Comparison of ENCODE assay signal across 8 cellular contexts in genomic region chr15:89383635-89384604, GRCh38. TPM values are rescaled to one million over a fixed set of nuclear protein-coding genes. Genes with fewer than 3 reads are reported as not detected.
DNase-seq lines count a peak whose midpoint lies in the region; ATAC-seq, FAIRE-seq and TF ChIP-seq lines count a peak whose summit lies in the region.

No MANE protein-coding gene starts in this region.

- no peak for ATAC-seq in HG03097 (IDR thresholded peaks at IDR 0.05; ENCODE audit: low FRiP score, unreplicated experiment)
- no peak for ATAC-seq in GM18873 (IDR thresholded peaks at IDR 0.05; ENCODE audit: low FRiP score, unreplicated experiment)

- H3K9me3 Mint-ChIP-seq in mesothelial cell of epicardium = no peaks in the 10 kb centered on the region

- H3K36me3 Mint-ChIP-seq in mesothelial cell of epicardium = no peaks in the 10 kb centered on the region

- H3K4me1 Mint-ChIP-seq in mesothelial cell of epicardium = peaks cover 39% of the 10 kb centered on the region

- no peak for FAIRE-seq in GM12891 (lab: Jason Lieb, UNC)

- H3K27ac Mint-ChIP-seq in mesothelial cell of epicardium = peak overlapping the region; percentile 39

- DNase-seq in Daoy (ENCODE audit: low read depth) = peak; percentile 87
- peak; percentile 33 for DNase-seq in NCI-H2081 treated with DMSO at 0.1 percent for 48 hours (lab: John Stamatoyannopoulos, UW)
- DNase-seq in amniotic epithelial cell (ENCODE audit: low read depth) = peak; percentile 70
- peak; percentile 98 for DNase-seq in mesothelial cell of epicardium (ENCODE audit: low spot score in 2 of 2, unreplicated experiment in 2 of 2)
- DNase-seq in GM12891 (ENCODE audit: insufficient read length, low spot score) = no peak
- DNase-seq in AG20443 (ENCODE audit: low spot score) = no peak

- no peak for TF ChIP-seq POLR2A in GM12891 (IDR thresholded peaks at IDR 0.05; ENCODE audit: low read depth, low read length)

- TF ChIP-seq CTCF in mesothelial cell of epicardium (IDR thresholded peaks at IDR 0.05; ENCODE audit: unreplicated experiment) = no peak

- no peak overlapping the region for H3K4me3 Mint-ChIP-seq in mesothelial cell of epicardium

- H3K27me3 Mint-ChIP-seq in mesothelial cell of epicardium (ENCODE audit: low read depth) = peaks cover 58% of the 10 kb centered on the region

TF ChIP-seq in GM12891, 5 proteins besides CTCF, POLR2A, EP300 and RAD21:
- TF ChIP-seq POU2F2 (IDR thresholded peaks at IDR 0.05; ENCODE audit: low read depth, low read length) = no peak
- no peak for TF ChIP-seq TAF1 (IDR thresholded peaks at IDR 0.05; ENCODE audit: low read depth, low read length)
- TF ChIP-seq SPI1 (IDR thresholded peaks at IDR 0.05; ENCODE audit: low read depth, low read length) = no peak
- no peak for TF ChIP-seq PAX5 (IDR thresholded peaks at IDR 0.05; ENCODE audit: insufficient read depth, low read length, severe bottlenecking)
- no peak for TF ChIP-seq POLR2AphosphoS5 (IDR thresholded peaks at IDR 0.05; ENCODE audit: low read depth, low read length)

RNA-seq across cellular contexts. Expression of gene POLG, which starts 49.3 kb away (rescaled TPM):
- total RNA-seq in Daoy (2014; rRNA removed; shearing (Covaris generic)) = 30.9 and 35.0 TPM in 2 replicates
- total RNA-seq in mesothelial cell of epicardium = 62.6 to 71.6 TPM (median 68.2 TPM) in 3 replicates
- polyA plus RNA-seq in GM12891 (2012; ENCODE audit: low read depth, missing spikeins) = 35.2 TPM

Comparison
In these comparisons a context has a peak if more than half of its experiments do, and no peak if none do; other contexts are left out.
1. DNase-seq: peak in Daoy (single experiment), NCI-H2081 treated with DMSO at 0.1 percent for 48 hours (single experiment), amniotic epithelial cell (single experiment) and mesothelial cell of epicardium (2 of 2); none in GM12891 (single experiment) and AG20443 (single experiment).